Comparison of ENCODE assay signal across 17 cellular contexts in the genomic region with DNA sequence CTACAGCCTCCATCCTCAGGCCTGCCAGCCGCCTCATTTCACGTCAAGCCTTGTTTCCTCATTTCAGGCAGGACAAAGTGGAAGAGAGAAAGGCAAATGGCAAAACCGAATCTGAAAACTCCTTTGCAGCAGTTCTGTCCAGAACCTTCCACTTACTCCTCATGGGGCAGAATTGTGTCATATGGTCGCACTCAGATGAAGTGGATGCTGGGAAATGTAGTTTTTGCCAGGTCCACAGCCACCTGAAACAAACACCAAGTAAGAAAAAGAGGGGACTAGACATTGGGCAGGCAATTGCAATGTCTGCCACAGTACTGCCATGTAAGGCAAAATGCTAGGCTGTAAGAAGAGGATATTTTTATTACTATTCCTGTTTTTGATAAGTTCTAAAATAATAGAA. TPM values are rescaled to one million over a fixed set of nuclear protein-coding genes. Genes with fewer than 3 reads are reported as not detected.
"Had no signal": no experiment of that assay in that cellular context is flagged by ENCODE, and none has a peak within 500 bp of the region (broad histone marks: within the 10 kb centered on the region; RNA-seq: fewer than 3 reads in every experiment).

No MANE protein-coding gene starts in this region.

- ATAC-seq: activated CD8-positive, alpha-beta T cell treated with anti-CD3 and anti-CD28 coated beads for 36 hours; effector memory CD8-positive, alpha-beta T cell; left colon; lower lobe of right lung; natural killer cell treated with Interleukin-12 subunit alpha and Interleukin-12 subunit beta and Interleukin-15 and Interleukin-18, amount 100 ng/mL, for 72 hours; sciatic nerve had no signal

- H3K36me3 ChIP-seq: lower lobe of right lung had no signal

- H3K27ac ChIP-seq: lower lobe of right lung, parathyroid adenoma, testis had no signal

- DNase-seq: activated CD4-positive, alpha-beta T cell treated with anti-CD3 and anti-CD28 coated beads, Interleukin-2, amount 10 ng/mL, durations not matched to agents 24 days and 14 days; activated CD4-positive, CD25-positive, alpha-beta regulatory T cell; activated CD8-positive, alpha-beta T cell treated with anti-CD3 and anti-CD28 coated beads for 36 hours; activated naive CD4-positive, alpha-beta T cell treated with Interleukin-2 at 50 U/mL for 16 hours; activated naive CD8-positive, alpha-beta T cell treated with anti-CD3 and anti-CD28 coated beads, Interleukin-2, amount 10 ng/mL, durations not matched to agents 7 days and 5 days; activated T-cell treated with anti-CD3 and anti-CD28 coated beads, Interleukin-2, amount 50 U/mL, for 24 hours; amygdala; effector memory CD8-positive, alpha-beta T cell; foreskin fibroblast; left colon; lower lobe of right lung; stimulated activated CD4-positive, alpha-beta T cell treated with anti-CD3 and anti-CD28 coated beads, Interleukin-4, amount 100 ng/mL, for 1 hour; testis had no signal

- H3K9ac ChIP-seq: parathyroid adenoma had no signal

- H3K4me1 ChIP-seq: testis had no signal

- H3K4me2 ChIP-seq: smooth muscle cell had no signal

- H2AFZ ChIP-seq: parathyroid adenoma had no signal

- H3K4me3 ChIP-seq: lower lobe of right lung, smooth muscle cell, testis had no signal

- H3K27me3 ChIP-seq: testis had no signal

- H3K9me3 ChIP-seq: lower lobe of right lung, testis had no signal

RNA-seq across cellular contexts. Expression of a gene that starts 44.9 kb away (rescaled TPM):
- total RNA-seq: natural killer cell treated with Interleukin-12 subunit alpha and Interleukin-12 subunit beta and Interleukin-15 and Interleukin-18, amount 100 ng/mL, for 72 hours had no signal
